Comparison of ENCODE assay signal across 16 cellular contexts in the genomic region with DNA sequence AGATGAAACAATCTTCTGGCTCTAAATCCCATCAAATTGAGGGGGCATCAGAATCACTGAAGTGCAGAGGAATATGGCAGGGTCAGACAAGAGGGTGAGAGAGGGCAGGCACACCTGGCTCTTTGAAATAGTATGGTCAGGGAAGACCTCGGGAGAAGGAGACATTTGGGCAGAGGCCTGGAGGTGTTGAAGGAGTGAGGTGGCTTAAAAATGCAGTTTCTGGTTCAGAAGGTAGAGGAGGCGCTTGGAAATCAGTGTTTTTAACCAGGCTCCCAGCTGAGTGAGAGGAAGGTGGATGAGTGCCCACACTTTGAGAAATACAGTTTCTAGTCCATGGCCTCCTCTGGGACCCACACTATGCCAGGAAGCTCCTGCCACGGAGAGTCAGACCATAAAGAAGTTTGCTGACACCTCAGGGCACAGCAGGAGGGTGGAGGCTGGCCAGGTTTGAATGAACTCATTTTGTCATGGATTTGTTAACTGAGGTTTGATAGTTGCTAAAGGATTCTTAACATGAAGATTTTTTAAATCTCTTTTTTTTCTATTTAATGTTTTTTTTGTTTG. TPM values are rescaled to one million over a fixed set of nuclear protein-coding genes. Genes with fewer than 3 reads are reported as not detected.
A peak's percentile ranks its signal among the peaks of the same experiment; 100 is the strongest.
DNase-seq lines count a peak whose midpoint lies in the region; ATAC-seq, FAIRE-seq and TF ChIP-seq lines count a peak whose summit lies in the region.
"Had no signal": no experiment of that assay in that cellular context is flagged by ENCODE, and none has a peak within 500 bp of the region (broad histone marks: within the 10 kb centered on the region; RNA-seq: fewer than 3 reads in every experiment).

No MANE protein-coding gene starts in this region.

- 78% methylated on average over 3 of the region's 3 CpGs for WGBS in mesenchymal stem cell
- WGBS in small intestine, 3 donors: 74 to 80% (median 78%) methylated on average over 3 of the region's 3 CpGs

- H2AFZ ChIP-seq in mesenchymal stem cell (ENCODE audit: low read depth, low read length): no peak overlapping the region

- no peak overlapping the region for H2BK15ac ChIP-seq in mesenchymal stem cell (ENCODE audit: low read depth, poor library complexity, severe bottlenecking)

- FAIRE-seq in small intestine (lab: Jason Lieb, UNC): no peak

- H3K36me3 Mint-ChIP-seq in HFFc6 (ENCODE audit: low read depth) (peaks cover 48% of the 10 kb centered on the region), brain (no peaks in the 10 kb centered on the region)
- no peaks in the 10 kb centered on the region for H3K36me3 Mint-ChIP-seq in activated CD8-positive, alpha-beta memory T cell treated with anti-CD3 and anti-CD28 coated beads, Interleukin-2, amount 10 ng/mL, durations not matched to agents 7 days and 5 days
- H3K36me3 Mint-ChIP-seq: activated naive CD8-positive, alpha-beta T cell treated with anti-CD3 and anti-CD28 coated beads for 36 hours; WTC11 had no signal

- H3K9me3 ChIP-seq in mesenchymal stem cell (ENCODE audit: control insufficient read depth, low read length) (no peaks in the 10 kb centered on the region), small intestine (ENCODE audit: control insufficient read depth, low read depth) (no peaks in the 10 kb centered on the region)
- H3K9me3 ChIP-seq: SJSA1 had no signal

- H3K4me1 ChIP-seq in mesenchymal stem cell (ENCODE audit: control insufficient read depth, insufficient read depth, low read depth, low read length) (peaks cover 10% of the 10 kb centered on the region), small intestine (ENCODE audit: control insufficient read depth in 2 of 2, insufficient read depth in 1 of 2, low read depth in 1 of 2, low read length in 1 of 2) (peaks cover 0 to 2% of the 10 kb centered on the region in 2 donors)

- H3K27me3 ChIP-seq in mesenchymal stem cell (ENCODE audit: control insufficient read depth in 1 of 2, insufficient read depth in 1 of 2, low read length in 2 of 2) (peaks cover 0 to 41% of the 10 kb centered on the region in 2 experiments), small intestine (ENCODE audit: control insufficient read depth in 2 of 2, insufficient read depth in 2 of 2, low read length in 2 of 2) (no peaks in the 10 kb centered on the region)
- H3K27me3 ChIP-seq: SJSA1 had no signal

- H3K36me3 ChIP-seq in mesenchymal stem cell (ENCODE audit: control insufficient read depth in 1 of 2, insufficient read depth in 2 of 2, low read depth in 1 of 2, low read length in 2 of 2) (peaks cover 0 to 8% of the 10 kb centered on the region in 2 experiments), small intestine (ENCODE audit: control insufficient read depth in 2 of 2, insufficient read depth in 2 of 2, low read length in 2 of 2) (no peaks in the 10 kb centered on the region)

- no peak overlapping the region for H2BK12ac ChIP-seq in mesenchymal stem cell (ENCODE audit: low read length in 2 of 2)

- H3K23ac ChIP-seq in mesenchymal stem cell (ENCODE audit: low read length in 2 of 2): no peak overlapping the region

- H3K4ac ChIP-seq in mesenchymal stem cell (ENCODE audit: low read depth in 1 of 2, low read length in 2 of 2): no peak overlapping the region

- no peak overlapping the region for H2BK5ac ChIP-seq in mesenchymal stem cell (ENCODE audit: low read depth, low read length, poor library complexity, severe bottlenecking)

- no peak overlapping the region for H4K91ac ChIP-seq in mesenchymal stem cell (ENCODE audit: low read length)

- no peak overlapping the region for H3K4me2 ChIP-seq in mesenchymal stem cell (ENCODE audit: low read length, poor library complexity, severe bottlenecking)

- CTCF ChIA-PET in activated CD8-positive, alpha-beta memory T cell treated with anti-CD3 and anti-CD28 coated beads, Interleukin-2, amount 10 ng/mL, durations not matched to agents 7 days and 5 days (lab: Charles Lee): no interaction called here

- H3K14ac ChIP-seq in mesenchymal stem cell (ENCODE audit: low read length in 2 of 2): no peak overlapping the region

- peaks cover 96% of the 10 kb centered on the region for H3K4me1 Mint-ChIP-seq in HFFc6 (ENCODE audit: low read depth)
- H3K4me1 Mint-ChIP-seq in brain: peaks cover 35% of the 10 kb centered on the region
- H3K4me1 Mint-ChIP-seq in activated CD8-positive, alpha-beta memory T cell treated with anti-CD3 and anti-CD28 coated beads, Interleukin-2, amount 10 ng/mL, durations not matched to agents 7 days and 5 days: no peaks in the 10 kb centered on the region

- H3K79me1 ChIP-seq in mesenchymal stem cell (replicated peaks; ENCODE audit: low read length, poor library complexity, severe bottlenecking): no peaks in the 10 kb centered on the region

- H3K27ac Mint-ChIP-seq in HFFc6: peak overlapping the region; percentile 50
- H3K27ac Mint-ChIP-seq in brain: peak overlapping the region in 3 of 5 experiments; percentile 7 to 45 (median 10)
- no peak overlapping the region for H3K27ac Mint-ChIP-seq in activated CD8-positive, alpha-beta memory T cell treated with anti-CD3 and anti-CD28 coated beads, Interleukin-2, amount 10 ng/mL, durations not matched to agents 7 days and 5 days
- H3K27ac Mint-ChIP-seq: activated naive CD8-positive, alpha-beta T cell treated with anti-CD3 and anti-CD28 coated beads for 36 hours; dendritic cell treated with granulocyte-macrophage colony-stimulating factor and Interleukin-4, amounts not matched to agents 40 ng/mL and 50 ng/mL, for 4 days; WTC11 had no signal

- peak overlapping the region; percentile 53 for H3K9ac ChIP-seq in mesenchymal stem cell (ENCODE audit: low read length)

- ATAC-seq in activated CD8-positive, alpha-beta memory T cell treated with anti-CD3 and anti-CD28 coated beads, Interleukin-2, amount 10 ng/mL, durations not matched to agents 7 days and 5 days: no peak
- ATAC-seq: WTC11 had no signal

- H3K4me3 Mint-ChIP-seq in HFFc6: no peak overlapping the region
- no peak overlapping the region for H3K4me3 Mint-ChIP-seq in brain
- no peak overlapping the region for H3K4me3 Mint-ChIP-seq in activated CD8-positive, alpha-beta memory T cell treated with anti-CD3 and anti-CD28 coated beads, Interleukin-2, amount 10 ng/mL, durations not matched to agents 7 days and 5 days
- H3K4me3 Mint-ChIP-seq: activated naive CD8-positive, alpha-beta T cell treated with anti-CD3 and anti-CD28 coated beads for 36 hours; dendritic cell treated with granulocyte-macrophage colony-stimulating factor and Interleukin-4, amounts not matched to agents 40 ng/mL and 50 ng/mL, for 4 days; WTC11 had no signal

- H3K27ac ChIP-seq in mesenchymal stem cell (ENCODE audit: low read length, poor library complexity, severe bottlenecking) (no peak overlapping the region), small intestine (ENCODE audit: low read depth in 1 of 2, low read length in 1 of 2) (no peak overlapping the region)
- H3K27ac ChIP-seq: SJSA1 had no signal

- no peak overlapping the region for H4K8ac ChIP-seq in mesenchymal stem cell (ENCODE audit: low read length)

- no peak overlapping the region for H3K18ac ChIP-seq in mesenchymal stem cell (ENCODE audit: low read depth in 1 of 2, low read length in 2 of 2)

- no peak overlapping the region for H2AK5ac ChIP-seq in mesenchymal stem cell (ENCODE audit: low read length, severe bottlenecking)

- peak; percentile 77 for DNase-seq in AG09309 (ENCODE audit: low read depth)
- no peak for DNase-seq in HFFc6
- DNase-seq in mesenchymal stem cell: no peak
- no peak for DNase-seq in activated CD8-positive, alpha-beta memory T cell treated with anti-CD3 and anti-CD28 coated beads, Interleukin-2, amount 10 ng/mL, durations not matched to agents 7 days and 5 days
- DNase-seq in small intestine: no peak
- DNase-seq in H4 (ENCODE audit: low spot score): no peak
- DNase-seq in effector CD4-positive, alpha-beta T cell: no peak
- DNase-seq: activated naive CD8-positive, alpha-beta T cell treated with anti-CD3 and anti-CD28 coated beads for 36 hours; NCI-H1694 treated with DMSO at 0.1 percent for 48 hours; NCI-H82; posterior cingulate gyrus; stimulated activated CD4-positive, alpha-beta T cell treated with anti-CD3 and anti-CD28 coated beads, Interleukin-2, amount 100 ng/mL, for 24 hours had no signal

- no peak overlapping the region for H2BK120ac ChIP-seq in mesenchymal stem cell (ENCODE audit: low read depth, low read length)

- no peak overlapping the region for H3K4me3 ChIP-seq in AG09309 (ENCODE audit: control insufficient read depth, low read depth, low read length)
- H3K4me3 ChIP-seq in mesenchymal stem cell (ENCODE audit: insufficient read depth in 1 of 2, low read depth in 1 of 2, low read length in 2 of 2): no peak overlapping the region
- no peak overlapping the region for H3K4me3 ChIP-seq in small intestine (ENCODE audit: low read depth in 1 of 2, low read length in 2 of 2)
- H3K4me3 ChIP-seq: SJSA1 had no signal

- TF ChIP-seq CTCF in AG09309 (IDR thresholded peaks at IDR 0.05; ENCODE audit: control insufficient read depth, insufficient read depth, low read depth, low read length, missing control alignments) (no peak), HFFc6 (IDR thresholded peaks at IDR 0.05) (no peak), brain (conservative IDR thresholded peaks at IDR 0.05) (no peak)

- peaks cover 1% of the 10 kb centered on the region; the same call in 1 of the 2 replicates for H3K27me3 Mint-ChIP-seq in HFFc6 (ENCODE audit: insufficient read depth)
- no peaks in the 10 kb centered on the region for H3K27me3 Mint-ChIP-seq in brain
- H3K27me3 Mint-ChIP-seq in activated CD8-positive, alpha-beta memory T cell treated with anti-CD3 and anti-CD28 coated beads, Interleukin-2, amount 10 ng/mL, durations not matched to agents 7 days and 5 days: peaks cover 3% of the 10 kb centered on the region
- H3K27me3 Mint-ChIP-seq: activated naive CD8-positive, alpha-beta T cell treated with anti-CD3 and anti-CD28 coated beads for 36 hours had no signal

- H3K9me3 Mint-ChIP-seq in HFFc6 (no peaks in the 10 kb centered on the region), brain (peaks cover 0 to 2% (median 0%) of the 10 kb centered on the region in 5 experiments)
- H3K9me3 Mint-ChIP-seq in activated CD8-positive, alpha-beta memory T cell treated with anti-CD3 and anti-CD28 coated beads, Interleukin-2, amount 10 ng/mL, durations not matched to agents 7 days and 5 days (ENCODE audit: low read depth): no peaks in the 10 kb centered on the region
- H3K9me3 Mint-ChIP-seq: activated naive CD8-positive, alpha-beta T cell treated with anti-CD3 and anti-CD28 coated beads for 36 hours; dendritic cell treated with granulocyte-macrophage colony-stimulating factor and Interleukin-4, amounts not matched to agents 40 ng/mL and 50 ng/mL, for 4 days; WTC11 had no signal

RNA-seq across cellular contexts. Expression of gene NID2, which starts 20.1 kb away (rescaled TPM):
- total RNA-seq in HFFc6 (2021; fragmentation: NEBNext Ultra II Directional; extraction: Animal tissue kit (Norgen Biotek cat#: 25700)): 100 to 1,000 TPM in 5 of 6 experiments, 10 to 100 TPM in 1; 97.3 to 125 (median 113) TPM
- 6.1 TPM for polyA plus RNA-seq in brain (ENCODE audit: insufficient read depth, low read depth, low replicate concordance)
- polyA plus RNA-seq in mesenchymal stem cell (2013, experiment 1 of 2): 213 TPM
- polyA plus RNA-seq in mesenchymal stem cell (2013, experiment 2 of 2): 208 TPM
- total RNA-seq in activated CD8-positive, alpha-beta memory T cell treated with anti-CD3 and anti-CD28 coated beads, Interleukin-2, amount 10 ng/mL, durations not matched to agents 7 days and 5 days: under 1 TPM; 0.18 to 0.21 TPM
- polyA plus RNA-seq in small intestine: 1 to 10 TPM; 2.2 to 4.9 (median 2.3) TPM
- total RNA-seq in H4 (2014; rRNA removed; shearing (Covaris generic)): 20.9 and 22.2 TPM in 2 replicates
- total RNA-seq: activated naive CD8-positive, alpha-beta T cell treated with anti-CD3 and anti-CD28 coated beads for 36 hours had no signal

RNA-seq across cellular contexts. Expression of gene RTRAF, which starts 59.4 kb away (rescaled TPM):
- total RNA-seq in HFFc6 (2021; fragmentation: NEBNext Ultra II Directional; extraction: Animal tissue kit (Norgen Biotek cat#: 25700)): 100 to 1,000 TPM; 161 to 181 (median 179) TPM
- polyA plus RNA-seq in brain (ENCODE audit: insufficient read depth, low read depth, low replicate concordance) (178 TPM), small intestine (100 to 1,000 TPM in 2 of 3 donors, 10 to 100 TPM in 1; 98.1 to 134 (median 121) TPM)
- 522 TPM for polyA plus RNA-seq in mesenchymal stem cell (2013, experiment 1 of 2)
- polyA plus RNA-seq in mesenchymal stem cell (2013, experiment 2 of 2): 530 TPM
- total RNA-seq in activated CD8-positive, alpha-beta memory T cell treated with anti-CD3 and anti-CD28 coated beads, Interleukin-2, amount 10 ng/mL, durations not matched to agents 7 days and 5 days: 100 to 1,000 TPM; 147 to 180 TPM
- 129 and 175 TPM in 2 replicates for total RNA-seq in H4 (2014; rRNA removed; shearing (Covaris generic))

Comparison
In these comparisons a context has a peak if more than half of its experiments do, and no peak if none do; other contexts are left out.
1. RNA of gene NID2, which starts 20.1 kb away (total RNA-seq): 97.3 to 125 TPM in HFFc6 and 20.9 to 22.2 TPM in H4; 0.18 to 0.21 TPM in activated CD8-positive, alpha-beta memory T cell treated with anti-CD3 and anti-CD28 coated beads, Interleukin-2, amount 10 ng/mL, durations not matched to agents 7 days and 5 days; every median in the first group is over 10 times any median in the second.